1 cellular context compared by ENCODE assay signal in the genomic region with DNA sequence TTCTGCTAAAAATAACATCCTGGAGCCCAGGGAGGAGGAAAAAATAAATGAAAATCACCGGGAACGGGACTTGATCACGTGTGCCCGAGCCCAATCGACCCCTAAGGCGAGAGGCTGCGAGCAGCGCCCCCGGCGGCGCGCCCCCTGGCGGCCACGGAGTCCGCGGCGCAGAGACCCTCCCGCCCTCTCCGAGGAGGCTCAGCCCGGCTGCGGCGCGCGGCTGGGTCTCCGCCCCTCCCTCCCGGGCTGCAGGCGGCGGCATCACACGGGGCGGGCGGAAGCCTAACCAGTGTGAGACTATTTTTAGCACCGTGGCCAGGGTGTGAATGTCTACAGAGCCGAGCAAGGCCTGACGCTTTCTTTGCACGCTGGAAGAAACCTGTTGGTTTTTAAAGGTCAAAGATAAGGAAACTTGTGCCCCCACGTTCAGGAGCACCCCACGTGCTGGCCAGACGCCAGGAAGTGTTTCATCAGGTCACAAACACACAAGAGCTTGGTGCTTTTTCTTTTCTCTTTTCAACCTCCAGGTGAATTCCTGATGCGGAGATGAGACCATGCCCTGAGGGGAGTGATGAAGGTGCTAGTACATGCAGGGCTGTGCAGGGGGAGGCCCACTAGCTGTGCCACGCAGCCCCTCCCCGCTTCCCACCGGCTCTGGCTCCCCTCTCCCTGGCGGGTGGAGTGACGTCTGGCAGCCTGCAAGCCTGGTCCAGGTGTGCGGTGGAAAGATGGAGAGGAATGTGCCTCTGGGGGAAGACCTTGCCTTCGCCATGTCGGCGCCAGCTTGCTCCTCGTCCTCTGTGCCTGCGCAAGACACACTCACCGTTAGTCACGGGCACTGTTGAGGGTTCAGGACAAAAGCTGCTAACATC.
TF ChIP-seq lines count a peak whose summit lies in the region.

No MANE protein-coding gene starts in this region.

TF ChIP-seq in SK-N-SH, 30 proteins besides CTCF, POLR2A, EP300 and RAD21 (continued from another document):
- TF ChIP-seq, protein P1, sequence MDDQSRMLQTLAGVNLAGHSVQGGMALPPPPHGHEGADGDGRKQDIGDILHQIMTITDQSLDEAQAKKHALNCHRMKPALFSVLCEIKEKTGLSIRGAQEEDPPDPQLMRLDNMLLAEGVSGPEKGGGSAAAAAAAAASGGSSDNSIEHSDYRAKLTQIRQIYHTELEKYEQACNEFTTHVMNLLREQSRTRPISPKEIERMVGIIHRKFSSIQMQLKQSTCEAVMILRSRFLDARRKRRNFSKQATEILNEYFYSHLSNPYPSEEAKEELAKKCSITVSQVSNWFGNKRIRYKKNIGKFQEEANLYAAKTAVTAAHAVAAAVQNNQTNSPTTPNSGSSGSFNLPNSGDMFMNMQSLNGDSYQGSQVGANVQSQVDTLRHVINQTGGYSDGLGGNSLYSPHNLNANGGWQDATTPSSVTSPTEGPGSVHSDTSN (IDR thresholded peaks at IDR 0.05): no peak
- TF ChIP-seq, protein P2, sequence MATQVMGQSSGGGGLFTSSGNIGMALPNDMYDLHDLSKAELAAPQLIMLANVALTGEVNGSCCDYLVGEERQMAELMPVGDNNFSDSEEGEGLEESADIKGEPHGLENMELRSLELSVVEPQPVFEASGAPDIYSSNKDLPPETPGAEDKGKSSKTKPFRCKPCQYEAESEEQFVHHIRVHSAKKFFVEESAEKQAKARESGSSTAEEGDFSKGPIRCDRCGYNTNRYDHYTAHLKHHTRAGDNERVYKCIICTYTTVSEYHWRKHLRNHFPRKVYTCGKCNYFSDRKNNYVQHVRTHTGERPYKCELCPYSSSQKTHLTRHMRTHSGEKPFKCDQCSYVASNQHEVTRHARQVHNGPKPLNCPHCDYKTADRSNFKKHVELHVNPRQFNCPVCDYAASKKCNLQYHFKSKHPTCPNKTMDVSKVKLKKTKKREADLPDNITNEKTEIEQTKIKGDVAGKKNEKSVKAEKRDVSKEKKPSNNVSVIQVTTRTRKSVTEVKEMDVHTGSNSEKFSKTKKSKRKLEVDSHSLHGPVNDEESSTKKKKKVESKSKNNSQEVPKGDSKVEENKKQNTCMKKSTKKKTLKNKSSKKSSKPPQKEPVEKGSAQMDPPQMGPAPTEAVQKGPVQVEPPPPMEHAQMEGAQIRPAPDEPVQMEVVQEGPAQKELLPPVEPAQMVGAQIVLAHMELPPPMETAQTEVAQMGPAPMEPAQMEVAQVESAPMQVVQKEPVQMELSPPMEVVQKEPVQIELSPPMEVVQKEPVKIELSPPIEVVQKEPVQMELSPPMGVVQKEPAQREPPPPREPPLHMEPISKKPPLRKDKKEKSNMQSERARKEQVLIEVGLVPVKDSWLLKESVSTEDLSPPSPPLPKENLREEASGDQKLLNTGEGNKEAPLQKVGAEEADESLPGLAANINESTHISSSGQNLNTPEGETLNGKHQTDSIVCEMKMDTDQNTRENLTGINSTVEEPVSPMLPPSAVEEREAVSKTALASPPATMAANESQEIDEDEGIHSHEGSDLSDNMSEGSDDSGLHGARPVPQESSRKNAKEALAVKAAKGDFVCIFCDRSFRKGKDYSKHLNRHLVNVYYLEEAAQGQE (IDR thresholded peaks at IDR 0.05; ENCODE audit: low read depth, low read length): no peak
- TF ChIP-seq, protein P3, sequence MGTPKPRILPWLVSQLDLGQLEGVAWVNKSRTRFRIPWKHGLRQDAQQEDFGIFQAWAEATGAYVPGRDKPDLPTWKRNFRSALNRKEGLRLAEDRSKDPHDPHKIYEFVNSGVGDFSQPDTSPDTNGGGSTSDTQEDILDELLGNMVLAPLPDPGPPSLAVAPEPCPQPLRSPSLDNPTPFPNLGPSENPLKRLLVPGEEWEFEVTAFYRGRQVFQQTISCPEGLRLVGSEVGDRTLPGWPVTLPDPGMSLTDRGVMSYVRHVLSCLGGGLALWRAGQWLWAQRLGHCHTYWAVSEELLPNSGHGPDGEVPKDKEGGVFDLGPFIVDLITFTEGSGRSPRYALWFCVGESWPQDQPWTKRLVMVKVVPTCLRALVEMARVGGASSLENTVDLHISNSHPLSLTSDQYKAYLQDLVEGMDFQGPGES (IDR thresholded peaks at IDR 0.05; ENCODE audit: low read depth, low read length): no peak
- TF ChIP-seq EZH2phosphoT487 (IDR thresholded peaks at IDR 0.05; ENCODE audit: borderline replicate concordance, low read depth): no peak
- no peak for TF ChIP-seq JUND (IDR thresholded peaks at IDR 0.05)
- TF ChIP-seq MEF2A (IDR thresholded peaks at IDR 0.05; ENCODE audit: borderline replicate concordance, low read depth): peak; percentile 90
- peak; percentile 72 for TF ChIP-seq NFIC (IDR thresholded peaks at IDR 0.05; ENCODE audit: borderline replicate concordance)
- TF ChIP-seq SIN3A (IDR thresholded peaks at IDR 0.05; ENCODE audit: borderline replicate concordance, low read depth, low read length): 0 out of 2 replicates have a peak, but pooled peaks have one; percentile 58
- no peak for TF ChIP-seq FOSL2 (IDR thresholded peaks at IDR 0.05; ENCODE audit: borderline replicate concordance, low read depth)
- TF ChIP-seq RXRA (IDR thresholded peaks at IDR 0.05; ENCODE audit: borderline replicate concordance, low read depth): no peak
- TF ChIP-seq SMC3 (IDR thresholded peaks at IDR 0.05; ENCODE audit: low read depth, low read length): peak; percentile 89
- no peak for TF ChIP-seq YY1 (IDR thresholded peaks at IDR 0.05; ENCODE audit: low read depth)
- no peak for TF ChIP-seq TCF12 (IDR thresholded peaks at IDR 0.05)
- TF ChIP-seq, protein P4, sequence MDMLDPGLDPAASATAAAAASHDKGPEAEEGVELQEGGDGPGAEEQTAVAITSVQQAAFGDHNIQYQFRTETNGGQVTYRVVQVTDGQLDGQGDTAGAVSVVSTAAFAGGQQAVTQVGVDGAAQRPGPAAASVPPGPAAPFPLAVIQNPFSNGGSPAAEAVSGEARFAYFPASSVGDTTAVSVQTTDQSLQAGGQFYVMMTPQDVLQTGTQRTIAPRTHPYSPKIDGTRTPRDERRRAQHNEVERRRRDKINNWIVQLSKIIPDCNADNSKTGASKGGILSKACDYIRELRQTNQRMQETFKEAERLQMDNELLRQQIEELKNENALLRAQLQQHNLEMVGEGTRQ (IDR thresholded peaks at IDR 0.05; ENCODE audit: borderline replicate concordance, low read depth, low read length): 0 out of 2 replicates have a peak, but pooled peaks have one; percentile 33
- no peak; the same call in 1 of the 2 replicates for TF ChIP-seq FOXJ3 (CRISPR knock-in tag; IDR thresholded peaks at IDR 0.05)
- TF ChIP-seq TEAD4 (IDR thresholded peaks at IDR 0.05; ENCODE audit: borderline replicate concordance, insufficient read depth): no peak
- TF ChIP-seq MXI1 (IDR thresholded peaks at IDR 0.05; ENCODE audit: low read depth, low read length): peak; percentile 71
- no peak for TF ChIP-seq RFX5 (IDR thresholded peaks at IDR 0.05; ENCODE audit: low read length)
